ENCODE assay signal across 8 cellular contexts in the genomic region with DNA sequence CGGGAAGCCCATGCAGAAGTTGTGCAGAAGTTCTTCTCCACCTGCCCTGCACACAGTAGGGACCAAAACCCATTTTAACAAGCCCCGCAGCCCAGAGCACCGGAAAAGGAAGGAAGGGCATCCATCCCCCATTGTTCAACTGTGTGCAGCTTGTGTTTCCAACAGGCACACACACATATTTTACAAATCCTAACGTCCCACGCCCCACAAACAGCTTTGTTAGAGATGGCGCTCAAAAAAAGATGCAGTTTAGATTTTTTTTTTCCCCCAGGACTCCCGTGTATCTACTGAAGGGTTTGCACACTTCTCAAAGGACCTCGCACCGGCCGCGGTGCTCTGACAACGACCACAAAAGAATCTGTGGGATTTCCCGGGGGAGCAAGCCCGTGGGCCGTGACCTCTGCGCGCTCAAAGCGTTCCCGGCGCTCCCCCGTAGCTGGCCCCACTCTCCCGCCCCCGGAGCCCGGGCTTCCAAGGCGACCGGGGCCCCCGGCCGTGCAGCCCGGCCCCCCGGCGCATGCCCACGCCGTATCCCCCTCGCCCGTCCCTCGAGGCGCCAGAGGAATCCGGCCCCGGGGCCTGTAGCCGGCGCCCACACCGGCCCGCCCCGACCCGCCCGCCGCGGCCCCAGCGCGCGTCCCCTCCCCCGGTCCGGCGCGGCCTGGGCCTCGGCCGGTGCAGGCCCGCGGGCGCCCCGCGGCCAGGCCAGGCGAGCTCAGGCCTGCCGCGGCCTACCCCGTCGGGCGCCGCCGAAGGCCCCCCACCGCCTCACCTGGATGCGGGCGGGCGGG. TPM values are rescaled to one million over a fixed set of nuclear protein-coding genes. Genes with fewer than 3 reads are reported as not detected.
A peak's percentile ranks its signal among the peaks of the same experiment; 100 is the strongest.
DNase-seq lines count a peak whose midpoint lies in the region; ATAC-seq and TF ChIP-seq lines count a peak whose summit lies in the region.

No MANE protein-coding gene starts in this region.

- peak overlapping the region; percentile 81 for H3K27ac ChIP-seq in 22Rv1
- H3K27ac ChIP-seq in transverse colon, result peak overlapping the region; percentile 79 to 93 (median 92)

- no peak for TF ChIP-seq EP300 in transverse colon (IDR thresholded peaks at IDR 0.05; ENCODE audit: low read depth)

- H3K4me1 Mint-ChIP-seq in T-helper 17 cell, result peaks cover 36% of the 10 kb centered on the region
- H3K4me1 Mint-ChIP-seq in dendritic cell treated with granulocyte-macrophage colony-stimulating factor and Interleukin-4, amounts not matched to agents 40 ng/mL and 50 ng/mL, for 4 days (ENCODE audit: low read depth), result peaks cover 31% of the 10 kb centered on the region
- peaks cover 32% of the 10 kb centered on the region for H3K4me1 Mint-ChIP-seq in mesothelial cell of epicardium

- H3K36me3 Mint-ChIP-seq in T-helper 17 cell (ENCODE audit: low read depth) (peaks cover 4% of the 10 kb centered on the region), mesothelial cell of epicardium (no peaks in the 10 kb centered on the region)
- H3K36me3 Mint-ChIP-seq in dendritic cell treated with granulocyte-macrophage colony-stimulating factor and Interleukin-4, amounts not matched to agents 40 ng/mL and 50 ng/mL, for 4 days (ENCODE audit: low read depth), result peaks cover 26% of the 10 kb centered on the region

- H3K27me3 Mint-ChIP-seq in T-helper 17 cell (no peaks in the 10 kb centered on the region), mesothelial cell of epicardium (ENCODE audit: low read depth) (no peaks in the 10 kb centered on the region)
- no peaks in the 10 kb centered on the region for H3K27me3 Mint-ChIP-seq in dendritic cell treated with granulocyte-macrophage colony-stimulating factor and Interleukin-4, amounts not matched to agents 40 ng/mL and 50 ng/mL, for 4 days

- peaks cover 28 to 46% (median 32%) of the 10 kb centered on the region in 4 donors for H3K4me1 ChIP-seq in transverse colon

- peak in 2 of 3 donors; percentile 21 to 30 for DNase-seq in T-helper 17 cell
- DNase-seq in mesothelial cell of epicardium (ENCODE audit: low spot score in 2 of 2, unreplicated experiment in 2 of 2), result peak in 1 of 2 experiments; percentile 54
- no peak for DNase-seq in transverse colon
- DNase-seq in H4 (ENCODE audit: low spot score), result no peak

- no peaks in the 10 kb centered on the region for H3K27me3 ChIP-seq in transverse colon

- no peaks in the 10 kb centered on the region for H3K36me3 ChIP-seq in transverse colon

- H3K9me3 ChIP-seq in T-helper 17 cell (ENCODE audit: control insufficient read depth, low read length, poor library complexity, severe bottlenecking) (no peaks in the 10 kb centered on the region), transverse colon (no peaks in the 10 kb centered on the region)

- ATAC-seq in GM18858 (IDR thresholded peaks at IDR 0.05; ENCODE audit: unreplicated experiment) (peak; percentile 13), HG03103 (IDR thresholded peaks at IDR 0.05; ENCODE audit: low read depth, unreplicated experiment) (peak; percentile 5), T-helper 17 cell (peak; percentile 33)

- in situ Hi-C loops in transverse colon (cut with MboI; ENCODE audit: low pct_ligation_motif_present in 1 of 4, low pct_unique_long_range_greater_than_20kb in 1 of 4, low sequenced_read_pairs in 3 of 4), result no loop called here

- H3K4me3 ChIP-seq in transverse colon, result peak overlapping the region; percentile 76 to 98 (median 90)

- TF ChIP-seq CTCF in 22Rv1 (IDR thresholded peaks at IDR 0.05) (no peak), mesothelial cell of epicardium (IDR thresholded peaks at IDR 0.05; ENCODE audit: unreplicated experiment) (no peak), transverse colon (IDR thresholded peaks at IDR 0.05) (no peak)

- H3K9me3 Mint-ChIP-seq in dendritic cell treated with granulocyte-macrophage colony-stimulating factor and Interleukin-4, amounts not matched to agents 40 ng/mL and 50 ng/mL, for 4 days, result no peaks in the 10 kb centered on the region
- no peaks in the 10 kb centered on the region for H3K9me3 Mint-ChIP-seq in mesothelial cell of epicardium

- 0% methylated on average over 15 of the region's 74 CpGs; no CpG with 5 or more reads in 1 of the 2 donors for WGBS in transverse colon (ENCODE audit: low coverage in 1 of 2), 2 donors

- intact Hi-C loops in dendritic cell treated with granulocyte-macrophage colony-stimulating factor and Interleukin-4, amounts not matched to agents 40 ng/mL and 50 ng/mL, for 4 days (cut with micrococcal nuclease), result loop anchor here (2.0 kb wide), 1 partner anchor 60 kb away; no protein-coding TSS in a partner anchor
- intact Hi-C loops in transverse colon (cut with DNase I; ENCODE audit: low total_unique reads), result loop anchor here (10.0 kb wide), 1 partner anchor 70 kb away; no protein-coding TSS in a partner anchor

- H3K4me3 Mint-ChIP-seq in T-helper 17 cell (peak overlapping the region; percentile 93), mesothelial cell of epicardium (peak overlapping the region; percentile 99)
- H3K4me3 Mint-ChIP-seq in dendritic cell treated with granulocyte-macrophage colony-stimulating factor and Interleukin-4, amounts not matched to agents 40 ng/mL and 50 ng/mL, for 4 days, result peak overlapping the region; percentile 79

- TF ChIP-seq POLR2A in transverse colon (IDR thresholded peaks at IDR 0.05), result no peak

- H3K27ac Mint-ChIP-seq in T-helper 17 cell (peak overlapping the region; percentile 79), mesothelial cell of epicardium (peak overlapping the region; percentile 99)
- peak overlapping the region; percentile 70 for H3K27ac Mint-ChIP-seq in dendritic cell treated with granulocyte-macrophage colony-stimulating factor and Interleukin-4, amounts not matched to agents 40 ng/mL and 50 ng/mL, for 4 days

RNA-seq across cellular contexts. Expression of gene ELAVL1, which starts 0.5 kb away (rescaled TPM):
- total RNA-seq in T-helper 17 cell, result 10 to 100 TPM; 37.5 to 40.7 TPM
- total RNA-seq in mesothelial cell of epicardium, result 112 to 119 TPM (median 116 TPM) in 3 replicates
- total RNA-seq in transverse colon, result 100 to 1,000 TPM in 1 of 4 donors, 10 to 100 TPM in 3; 11.9 to 101 (median 22.4) TPM
- total RNA-seq in H4 (2014; rRNA removed; shearing (Covaris generic)), result 61.0 and 71.7 TPM in 2 replicates

RNA-seq across cellular contexts. Expression of gene CCL25, which starts 47.6 kb away (rescaled TPM):
- total RNA-seq in T-helper 17 cell (not detected), mesothelial cell of epicardium (0.29 to 0.42 TPM in 2 of 3 replicates, not detected in the other), transverse colon (not detected)
- not detected in 2 replicates for total RNA-seq in H4 (2014; rRNA removed; shearing (Covaris generic))

Comparison
In these comparisons a context has a peak if more than half of its experiments do, and no peak if none do; other contexts are left out.
1. DNase-seq: peak in T-helper 17 cell (2 of 3); none in transverse colon (single experiment) and H4 (single experiment).
2. Peak in every context shown above with its lines, with median percentiles within 50 percentile points of each other: ATAC-seq, H3K27ac Mint-ChIP-seq and H3K4me3 Mint-ChIP-seq.